1 cellular context compared by ENCODE assay signal in genomic region chrX:48785525-48786214, GRCh38.
TF ChIP-seq lines count a peak whose summit lies in the region.

No MANE protein-coding gene starts in this region.

TF ChIP-seq in HepG2, 621 proteins besides CTCF, POLR2A, EP300 and RAD21:
- TF ChIP-seq ZNF629 (CRISPR knock-in tag; conservative IDR thresholded peaks at IDR 0.05): peak; percentile 77
- TF ChIP-seq ZSCAN30 (CRISPR knock-in tag; IDR thresholded peaks at IDR 0.05): no peak
TF ChIP-seq in HepG2: peak in this region for 1.
